Comparison of ENCODE assay signal across 8 cellular contexts in the genomic region with DNA sequence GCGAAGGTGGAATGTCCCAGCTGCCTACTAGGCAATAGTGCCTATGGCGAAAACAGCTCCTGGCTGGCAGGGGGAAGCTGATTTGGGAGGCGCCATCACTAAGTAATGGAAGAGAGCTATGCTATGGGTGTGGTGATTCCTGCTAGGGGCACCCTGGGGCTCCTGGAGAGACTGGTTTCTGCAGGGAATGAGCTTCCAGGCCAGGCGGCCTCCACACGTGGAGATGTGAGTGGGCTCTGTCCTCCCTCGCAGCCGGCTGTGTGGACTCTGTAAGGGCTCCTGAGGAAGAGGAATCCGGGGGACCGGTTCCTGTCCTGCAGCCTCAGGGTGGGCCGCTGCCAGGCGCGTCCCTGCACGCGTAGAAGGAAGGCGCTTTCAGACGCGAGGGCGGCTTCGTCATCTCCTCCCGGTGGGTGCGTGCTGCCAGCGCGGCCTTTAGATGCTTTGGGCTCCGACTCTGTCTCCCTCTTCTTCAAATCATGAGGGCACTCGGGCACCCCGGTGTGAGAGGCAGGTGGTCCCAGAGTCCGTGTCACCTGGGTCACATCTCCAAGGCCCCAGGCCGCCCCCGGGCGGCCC. TPM values are rescaled to one million over a fixed set of nuclear protein-coding genes. Genes with fewer than 3 reads are reported as not detected.
DNase-seq lines count a peak whose midpoint lies in the region; ATAC-seq, FAIRE-seq and TF ChIP-seq lines count a peak whose summit lies in the region.

No MANE protein-coding gene starts in this region.

- peaks cover 4 to 38% of the 10 kb centered on the region in 2 experiments; a peak in 4 of 5 replicates for H3K27me3 ChIP-seq in K562 (ENCODE audit: control insufficient read depth in 2 of 2, insufficient read depth in 2 of 2, low read length in 2 of 2)
- H3K27me3 ChIP-seq in HepG2 (ENCODE audit: control insufficient read depth in 1 of 2, insufficient read depth in 2 of 2, low read length in 2 of 2), result peaks cover 0 to 9% of the 10 kb centered on the region in 2 experiments; a peak in 4 of 5 replicates

- peak; percentile 11; the same call in 2 of the 3 replicates for ATAC-seq in K562
- peak; percentile 10 for ATAC-seq in HepG2
- no peak for ATAC-seq in left lobe of liver
- no peak for ATAC-seq in HG02642 (IDR thresholded peaks at IDR 0.05; ENCODE audit: poor library complexity, unreplicated experiment)

- intact Hi-C loops in K562 (cut with micrococcal nuclease), result loop anchor here (10.0 kb wide), 2 partner anchors 303 to 383 kb away; no protein-coding TSS in a partner anchor
- intact Hi-C loops in HepG2 (cut with micrococcal nuclease; ENCODE audit: unreplicated experiment), result loop anchor here (2.0 kb wide), 3 partner anchors 57 to 305 kb away; a partner anchor contains a TSS

- H3K9ac ChIP-seq in K562 (ENCODE audit: insufficient read depth in 1 of 2, low read depth in 2 of 2, low read length in 2 of 2) (0 out of 4 replicates have a peak overlapping the region, but pooled peaks of 1 of the 2 experiments have one; percentile 11), HepG2 (ENCODE audit: insufficient read depth, low read depth, low read length) (no peak overlapping the region)

- TF ChIP-seq EP300 in K562 (IDR thresholded peaks at IDR 0.05; ENCODE audit: low read length) (no peak), HepG2 (IDR thresholded peaks at IDR 0.05; ENCODE audit: low read depth in 2 of 2, low read length in 2 of 2) (no peak), HepG2 (CRISPR knock-in tag; IDR thresholded peaks at IDR 0.05; ENCODE audit: borderline replicate concordance) (no peak)

- H3K9me1 ChIP-seq in K562 (ENCODE audit: control insufficient read depth, insufficient read depth, low read length), result no peaks in the 10 kb centered on the region

- TF ChIP-seq POLR2A in K562 (conservative IDR thresholded peaks at IDR 0.05) (no peak), HepG2 (IDR thresholded peaks at IDR 0.05; ENCODE audit: insufficient read depth in 1 of 2, low read depth in 2 of 2, low read length in 2 of 2) (no peak)

- H3K27ac ChIP-seq in K562 (ENCODE audit: extremely low read depth, low read depth, low read length) (no peak overlapping the region), HepG2 (ENCODE audit: extremely low read length, insufficient read depth, low read length) (no peak overlapping the region)

- H3K79me2 ChIP-seq in K562 (ENCODE audit: control insufficient read depth, insufficient read depth, low read length) (no peaks in the 10 kb centered on the region), HepG2 (ENCODE audit: insufficient read depth, low read length) (no peaks in the 10 kb centered on the region)

- H3K4me3 ChIP-seq in K562, result no peak overlapping the region
- H3K4me3 ChIP-seq in HepG2 (replicated peaks in 1 of 3; ENCODE audit: insufficient read depth in 1 of 3, low read depth in 2 of 3, low read length in 3 of 3), result peak overlapping the region; percentile 50 to 75 (median 62); a peak in 4 of 6 replicates

- WGBS in K562 (ENCODE audit: insufficient coverage, low coverage, missing lambda C conversion rate), result 30% methylated on average over 25 of the region's 30 CpGs
- 92% methylated on average over 2 of the region's 30 CpGs for WGBS in HepG2 (ENCODE audit: low lambda C conversion rate)

- no peak overlapping the region for H2AFZ ChIP-seq in K562 (ENCODE audit: low read depth, low read length)
- H2AFZ ChIP-seq in HepG2 (ENCODE audit: low read length), result no peak overlapping the region

- BruUV-seq in K562 (replicated peaks; lab: Mats Ljungman, UMichigan) (no TSS peak), HepG2 (replicated peaks; lab: Mats Ljungman, UMichigan) (no TSS peak)

- DNase-seq in GM03348 (ENCODE audit: low spot score) (peak; percentile 29), NCI-H69 (lab: John Stamatoyannopoulos, UW) (peak; percentile 22), K562 (ENCODE audit: extremely low read depth in 1 of 4, low spot score in 3 of 4) (no peak), HepG2 (ENCODE audit: low spot score) (no peak), left lobe of liver (ENCODE audit: low spot score) (no peak), SK-N-DZ (ENCODE audit: low spot score) (no peak)
- peak; percentile 62 for DNase-seq in stimulated activated CD8-positive, alpha-beta memory T cell treated with anti-CD3 and anti-CD28 coated beads, Interleukin-4, amount 100 ng/mL, for 48 hours

- in situ Hi-C loops in K562 (cut with MboI), result loop anchor here (10.0 kb wide), 1 partner anchor 383 kb away; no protein-coding TSS in a partner anchor
- in situ Hi-C loops in HepG2 (cut with HindIII; ENCODE audit: extremely low pct_ligation_motif_present, low pct_unique_long_range_greater_than_20kb), result no loop called here

- H3K4me2 ChIP-seq in K562 (ENCODE audit: insufficient read depth, low read length) (no peak overlapping the region), HepG2 (ENCODE audit: low read depth, low read length) (peak overlapping the region; percentile 87)

- CTCF ChIA-PET in K562 (lab: Yijun Ruan, JAX; ENCODE audit: low intra/inter-chr PET ratio) (interaction anchor here (1.3 to 4.0 kb wide), 4 partner anchors 43 to 383 kb away, joined by 4 to 28 read pairs (median 9); no protein-coding TSS in a partner anchor), HepG2 (lab: Yijun Ruan, JAX; ENCODE audit: low intra/inter-chr PET ratio, low total read pairs) (interaction anchor here (1.1 to 2.4 kb wide), 3 partner anchors 100 to 383 kb away, joined by 3 to 19 read pairs (median 8); no protein-coding TSS in a partner anchor)

- H3K9me3 ChIP-seq in K562 (replicated peaks; ENCODE audit: control insufficient read depth, insufficient read depth, low read depth, low read length), result no peaks in the 10 kb centered on the region
- H3K9me3 ChIP-seq in HepG2 (ENCODE audit: low read length), result no peaks in the 10 kb centered on the region

- no peak for TF ChIP-seq RAD21 in K562 (CRISPR knock-in tag; conservative IDR thresholded peaks at IDR 0.05 in 1 of 2, IDR thresholded peaks at IDR 0.05 in 1 of 2)
- no peak for TF ChIP-seq RAD21 in HepG2 (CRISPR knock-in tag; IDR thresholded peaks at IDR 0.05)

- FAIRE-seq in K562 (lab: Jason Lieb, UNC) (no peak), HepG2 (lab: Jason Lieb, UNC) (no peak)

- TF ChIP-seq CTCF in K562 (IDR thresholded peaks at IDR 0.05 in 2 of 3, conservative IDR thresholded peaks at IDR 0.05 in 1 of 3; ENCODE audit: insufficient read depth in 2 of 3, low read depth in 1 of 3, low read length in 3 of 3), result no peak
- no peak for TF ChIP-seq CTCF in HepG2 (CRISPR knock-in tag; IDR thresholded peaks at IDR 0.05)

- POLR2A ChIA-PET in K562 (lab: Yijun Ruan, JAX) (interaction anchor here (0.6 kb wide), 1 partner anchor 226 kb away, joined by 3 read pairs; no protein-coding TSS in a partner anchor), HepG2 (lab: Yijun Ruan, JAX) (interaction anchor here (2.1 kb wide), 2 partner anchors 43 to 57 kb away, joined by 14 to 16 read pairs; a partner anchor contains a TSS)

- H3K4me1 ChIP-seq in K562 (replicated peaks in 1 of 2; ENCODE audit: control insufficient read depth in 2 of 2, insufficient read depth in 2 of 2, low read length in 2 of 2), result peaks cover 0 to 13% of the 10 kb centered on the region in 2 experiments; a peak in 2 of 5 replicates
- peaks cover 22% of the 10 kb centered on the region for H3K4me1 ChIP-seq in HepG2 (ENCODE audit: insufficient read depth, low read length)

- H3K36me3 ChIP-seq in K562 (ENCODE audit: control insufficient read depth, insufficient read depth, low read length) (no peaks in the 10 kb centered on the region), HepG2 (replicated peaks in 1 of 2; ENCODE audit: control insufficient read depth in 1 of 2, insufficient read depth in 2 of 2, low read length in 2 of 2) (no peaks in the 10 kb centered on the region)

- H4K20me1 ChIP-seq in K562 (replicated peaks; ENCODE audit: control insufficient read depth, insufficient read depth, low read length) (no peaks in the 10 kb centered on the region), HepG2 (ENCODE audit: insufficient read depth, low read length) (no peaks in the 10 kb centered on the region)

RNA-seq across cellular contexts. Expression of a gene that starts 55.5 kb away (rescaled TPM):
- 1.8 and 4.9 TPM in 2 replicates for total RNA-seq in K562 (2011; cell fraction: chromatin; rRNA removed; ENCODE audit: low replicate concordance)
- total RNA-seq in K562 (2011; cell fraction: nucleolus; rRNA removed), result 1.0 and 2.2 TPM in 2 replicates
- 1.9 and 2.1 TPM in 2 replicates for total RNA-seq in K562 (2011; cell fraction: nucleoplasm; rRNA removed)
- total RNA-seq in K562 (2014; rRNA removed) (0.33 and 0.45 TPM in 2 replicates), K562 (2014; rRNA removed; fragmentation: Illumina TruSeq; extraction: Trizol) (0.96 and 1.1 TPM in 2 replicates), K562 (2015; rRNA removed; fragmentation: Illumina TruSeq; extraction: Trizol) (0.83 and 1.1 TPM in 2 replicates), K562 (2021) (0.44 and 0.69 TPM in 2 replicates), HepG2 (2016; rRNA removed; fragmentation: Illumina TruSeq; extraction: Trizol) (not detected in 2 replicates), left lobe of liver (not detected)
- polyA plus RNA-seq in K562 (2011; rRNA removed) (not detected in 2 replicates), K562 (2014; fragmentation: Illumina TruSeq; extraction: Trizol) (0.18 and 0.31 TPM in 2 replicates), K562 (2014; fragmentation: Nextera tagmentation; extraction: Ambion mirVana) (under 1 TPM; 0.28 to 0.48 TPM), K562 (2014; rRNA removed) (0.16 and 0.89 TPM in 2 replicates), HepG2 (2011; rRNA removed) (not detected in 2 replicates)
- polyA plus RNA-seq in K562 (2011; cell fraction: cytosol; rRNA removed), result not detected in 2 replicates
- polyA plus RNA-seq in K562 (2011; cell fraction: nucleus; rRNA removed), result not detected in 2 replicates
- 0.19 and 0.25 TPM in 2 replicates for polyA plus RNA-seq in K562 (2012)
- not detected in 2 replicates for polyA minus RNA-seq in K562 (2011; rRNA and poly(A)+ RNA removed)
- not detected in 2 replicates for polyA minus RNA-seq in K562 (2011; cell fraction: cytosol; rRNA and poly(A)+ RNA removed)
- polyA minus RNA-seq in K562 (2011; cell fraction: nucleus; rRNA and poly(A)+ RNA removed), result 0.11 and 0.13 TPM in 2 replicates
- total RNA-seq in HepG2 (2016; cell fraction: cytosol; rRNA removed; fragmentation: Illumina TruSeq; extraction: Trizol; ENCODE audit: low read depth), result not detected in 2 replicates
- not detected in 2 replicates for total RNA-seq in HepG2 (2016; cell fraction: insoluble cytoplasmic fraction; rRNA removed; fragmentation: Illumina TruSeq; extraction: Trizol)
- not detected in 2 replicates for total RNA-seq in HepG2 (2016; cell fraction: membrane; rRNA removed; fragmentation: Illumina TruSeq; extraction: Trizol)
- total RNA-seq in HepG2 (2016; cell fraction: nucleus; rRNA removed; fragmentation: Illumina TruSeq; extraction: Trizol), result not detected in 2 replicates
- not detected in 2 replicates for polyA plus RNA-seq in HepG2 (2011; cell fraction: cytosol; rRNA removed)
- not detected in 2 replicates for polyA plus RNA-seq in HepG2 (2011; cell fraction: nucleus; rRNA removed)
- not detected in 2 replicates for polyA plus RNA-seq in HepG2 (2012)
- not detected in 2 replicates for polyA plus RNA-seq in HepG2 (2016; cell fraction: cytosol; fragmentation: Illumina TruSeq; extraction: Trizol; ENCODE audit: low read depth)
- not detected in 2 replicates for polyA plus RNA-seq in HepG2 (2016; cell fraction: insoluble cytoplasmic fraction; fragmentation: Illumina TruSeq; extraction: Trizol; ENCODE audit: low read depth)
- polyA plus RNA-seq in HepG2 (2016; cell fraction: membrane; fragmentation: Illumina TruSeq; extraction: Trizol; ENCODE audit: low read depth), result not detected in 2 replicates
- not detected in 2 replicates for polyA plus RNA-seq in HepG2 (2016; cell fraction: nucleus; fragmentation: Illumina TruSeq; extraction: Trizol; ENCODE audit: insufficient read depth, low read depth)
- polyA minus RNA-seq in HepG2 (2011; rRNA and poly(A)+ RNA removed; ENCODE audit: low replicate concordance), result 0.09 TPM in 1 of 2 replicates, not detected in the other
- polyA minus RNA-seq in HepG2 (2011; cell fraction: cytosol; rRNA and poly(A)+ RNA removed), result not detected in 2 replicates
- polyA minus RNA-seq in HepG2 (2011; cell fraction: nucleus; rRNA and poly(A)+ RNA removed), result not detected in 2 replicates
- 0.05 and 0.18 TPM in 2 replicates for polyA plus RNA-seq in SK-N-DZ (2014; cell fraction: cytosol; rRNA removed)
- polyA plus RNA-seq in SK-N-DZ (2014; cell fraction: nucleus; rRNA removed), result 0.09 and 0.13 TPM in 2 replicates

RNA-seq across cellular contexts. Expression of a gene that starts 56.9 kb away (rescaled TPM):
- total RNA-seq in K562 (2011; cell fraction: chromatin; rRNA removed; ENCODE audit: low replicate concordance), result 4.3 and 7.6 TPM in 2 replicates
- total RNA-seq in K562 (2011; cell fraction: nucleolus; rRNA removed), result 7.0 and 8.0 TPM in 2 replicates
- 8.5 and 8.9 TPM in 2 replicates for total RNA-seq in K562 (2011; cell fraction: nucleoplasm; rRNA removed)
- 8.3 and 10.2 TPM in 2 replicates for total RNA-seq in K562 (2014; rRNA removed)
- total RNA-seq in K562 (2014; rRNA removed; fragmentation: Illumina TruSeq; extraction: Trizol), result 4.3 and 5.8 TPM in 2 replicates
- 5.2 and 5.7 TPM in 2 replicates for total RNA-seq in K562 (2015; rRNA removed; fragmentation: Illumina TruSeq; extraction: Trizol)
- total RNA-seq in K562 (2021), result 11.3 and 13.2 TPM in 2 replicates
- polyA plus RNA-seq in K562 (2011; rRNA removed), result 3.4 and 3.5 TPM in 2 replicates
- polyA plus RNA-seq in K562 (2011; cell fraction: cytosol; rRNA removed), result 4.0 and 6.5 TPM in 2 replicates
- polyA plus RNA-seq in K562 (2011; cell fraction: nucleus; rRNA removed), result 9.3 and 9.5 TPM in 2 replicates
- polyA plus RNA-seq in K562 (2012), result 9.5 and 12.2 TPM in 2 replicates
- polyA plus RNA-seq in K562 (2014; fragmentation: Illumina TruSeq; extraction: Trizol), result 7.1 and 8.7 TPM in 2 replicates
- under 1 TPM; 0.62 to 0.98 TPM for polyA plus RNA-seq in K562 (2014; fragmentation: Nextera tagmentation; extraction: Ambion mirVana)
- polyA plus RNA-seq in K562 (2014; rRNA removed), result 3.9 and 10.6 TPM in 2 replicates
- polyA minus RNA-seq in K562 (2011; rRNA and poly(A)+ RNA removed), result 1.7 and 2.3 TPM in 2 replicates
- polyA minus RNA-seq in K562 (2011; cell fraction: cytosol; rRNA and poly(A)+ RNA removed), result 2.2 and 2.7 TPM in 2 replicates
- 2.3 and 4.4 TPM in 2 replicates for polyA minus RNA-seq in K562 (2011; cell fraction: nucleus; rRNA and poly(A)+ RNA removed)
- total RNA-seq in HepG2 (2016; rRNA removed; fragmentation: Illumina TruSeq; extraction: Trizol), result 65.4 and 71.8 TPM in 2 replicates
- total RNA-seq in HepG2 (2016; cell fraction: cytosol; rRNA removed; fragmentation: Illumina TruSeq; extraction: Trizol; ENCODE audit: low read depth), result 77.7 and 94.9 TPM in 2 replicates
- total RNA-seq in HepG2 (2016; cell fraction: insoluble cytoplasmic fraction; rRNA removed; fragmentation: Illumina TruSeq; extraction: Trizol), result 58.3 and 76.5 TPM in 2 replicates
- total RNA-seq in HepG2 (2016; cell fraction: membrane; rRNA removed; fragmentation: Illumina TruSeq; extraction: Trizol), result 122 and 147 TPM in 2 replicates
- 55.6 and 62.0 TPM in 2 replicates for total RNA-seq in HepG2 (2016; cell fraction: nucleus; rRNA removed; fragmentation: Illumina TruSeq; extraction: Trizol)
- polyA plus RNA-seq in HepG2 (2011; rRNA removed), result 28.8 and 37.8 TPM in 2 replicates
- 28.2 and 43.4 TPM in 2 replicates for polyA plus RNA-seq in HepG2 (2011; cell fraction: cytosol; rRNA removed)
- polyA plus RNA-seq in HepG2 (2011; cell fraction: nucleus; rRNA removed), result 104 and 146 TPM in 2 replicates
- polyA plus RNA-seq in HepG2 (2012), result 56.2 and 62.5 TPM in 2 replicates
- polyA plus RNA-seq in HepG2 (2016; cell fraction: cytosol; fragmentation: Illumina TruSeq; extraction: Trizol; ENCODE audit: low read depth), result 83.4 and 111 TPM in 2 replicates
- 68.3 and 79.3 TPM in 2 replicates for polyA plus RNA-seq in HepG2 (2016; cell fraction: insoluble cytoplasmic fraction; fragmentation: Illumina TruSeq; extraction: Trizol; ENCODE audit: low read depth)
- polyA plus RNA-seq in HepG2 (2016; cell fraction: membrane; fragmentation: Illumina TruSeq; extraction: Trizol; ENCODE audit: low read depth), result 118 and 138 TPM in 2 replicates
- polyA plus RNA-seq in HepG2 (2016; cell fraction: nucleus; fragmentation: Illumina TruSeq; extraction: Trizol; ENCODE audit: insufficient read depth, low read depth), result 90.9 and 102 TPM in 2 replicates
- polyA minus RNA-seq in HepG2 (2011; rRNA and poly(A)+ RNA removed; ENCODE audit: low replicate concordance), result 45.6 and 172 TPM in 2 replicates
- 12.3 and 17.3 TPM in 2 replicates for polyA minus RNA-seq in HepG2 (2011; cell fraction: cytosol; rRNA and poly(A)+ RNA removed)
- polyA minus RNA-seq in HepG2 (2011; cell fraction: nucleus; rRNA and poly(A)+ RNA removed), result 22.8 and 37.2 TPM in 2 replicates
- total RNA-seq in left lobe of liver, result 51.3 TPM
- 72.2 and 75.4 TPM in 2 replicates for polyA plus RNA-seq in SK-N-DZ (2014; cell fraction: cytosol; rRNA removed)
- 98.5 and 109 TPM in 2 replicates for polyA plus RNA-seq in SK-N-DZ (2014; cell fraction: nucleus; rRNA removed)

Comparison
In these comparisons a context has a peak if more than half of its experiments do, and no peak if none do; other contexts are left out.
1. DNase-seq: peak in GM03348 (single experiment), NCI-H69 (single experiment) and stimulated activated CD8-positive, alpha-beta memory T cell treated with anti-CD3 and anti-CD28 coated beads, Interleukin-4, amount 100 ng/mL, for 48 hours (single experiment); none in K562 (0 of 4), HepG2 (single experiment), left lobe of liver (single experiment) and SK-N-DZ (single experiment).
2. ATAC-seq: peak in K562 (single experiment) and HepG2 (single experiment); none in left lobe of liver (single experiment) and HG02642 (single experiment).